ENCODE assay signal across 2 cellular contexts in the genomic region with DNA sequence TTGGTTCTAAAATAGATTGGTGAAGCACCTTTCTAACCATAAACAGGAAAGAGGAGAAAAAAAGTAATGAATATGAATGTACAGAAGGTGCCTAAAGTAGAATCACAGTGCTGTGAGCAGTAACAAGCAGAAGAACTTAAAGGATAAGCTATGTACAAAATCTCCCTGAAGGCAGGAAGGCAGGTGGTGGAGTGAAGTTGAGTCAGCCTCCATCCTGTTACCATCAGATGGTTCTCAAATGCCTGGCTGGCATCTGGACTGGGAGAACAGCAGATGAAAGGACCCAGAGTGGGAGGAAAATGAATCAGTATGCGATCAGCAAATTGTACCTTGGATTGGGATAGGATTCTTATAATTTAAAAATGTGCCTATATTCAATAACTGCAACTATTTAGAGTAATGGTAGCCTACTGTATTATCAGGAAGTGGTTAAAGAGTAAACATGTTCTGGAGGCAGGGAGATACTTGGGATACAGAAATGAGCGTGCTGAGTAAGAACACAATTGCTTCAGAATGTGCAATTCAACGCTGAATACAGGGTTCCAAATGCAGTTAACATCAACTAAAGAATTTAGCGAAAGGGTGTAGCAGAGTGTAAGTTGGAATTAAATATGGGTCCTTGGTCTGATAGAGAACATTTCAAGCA.
TF ChIP-seq lines count a peak whose summit lies in the region.

No MANE protein-coding gene starts in this region.

TF ChIP-seq in A549, 52 proteins besides CTCF, POLR2A, EP300 and RAD21:
- TF ChIP-seq ZFP36 (IDR thresholded peaks at IDR 0.05; ENCODE audit: borderline replicate concordance, partially characterized antibody) = no peak
- TF ChIP-seq PHF8 (IDR thresholded peaks at IDR 0.05; ENCODE audit: borderline replicate concordance, low read depth) = no peak
- TF ChIP-seq, protein P1, sequence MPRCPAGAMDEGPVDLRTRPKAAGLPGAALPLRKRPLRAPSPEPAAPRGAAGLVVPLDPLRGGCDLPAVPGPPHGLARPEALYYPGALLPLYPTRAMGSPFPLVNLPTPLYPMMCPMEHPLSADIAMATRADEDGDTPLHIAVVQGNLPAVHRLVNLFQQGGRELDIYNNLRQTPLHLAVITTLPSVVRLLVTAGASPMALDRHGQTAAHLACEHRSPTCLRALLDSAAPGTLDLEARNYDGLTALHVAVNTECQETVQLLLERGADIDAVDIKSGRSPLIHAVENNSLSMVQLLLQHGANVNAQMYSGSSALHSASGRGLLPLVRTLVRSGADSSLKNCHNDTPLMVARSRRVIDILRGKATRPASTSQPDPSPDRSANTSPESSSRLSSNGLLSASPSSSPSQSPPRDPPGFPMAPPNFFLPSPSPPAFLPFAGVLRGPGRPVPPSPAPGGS (IDR thresholded peaks at IDR 0.05) = no peak

TF ChIP-seq in HEK293, 187 proteins besides CTCF, POLR2A, EP300 and RAD21:
- TF ChIP-seq ZNF335 (tag by site-specific recombination; conservative IDR thresholded peaks at IDR 0.05) = peak; percentile 11; the same call in 1 of the 2 replicates
- no peak for TF ChIP-seq ZFP37 (tag by site-specific recombination; IDR thresholded peaks at IDR 0.05)
- peak; percentile 77 for TF ChIP-seq ZBTB20 (tag by site-specific recombination; IDR thresholded peaks at IDR 0.05)
